ENCODE assay signal across 12 cellular contexts in genomic region chr10:86363833-86364511, GRCh38. TPM values are rescaled to one million over a fixed set of nuclear protein-coding genes. Genes with fewer than 3 reads are reported as not detected.
A peak's percentile ranks its signal among the peaks of the same experiment; 100 is the strongest.
DNase-seq lines count a peak whose midpoint lies in the region; TF ChIP-seq lines count a peak whose summit lies in the region.
"Had no signal": no experiment of that assay in that cellular context is flagged by ENCODE, and none has a peak within 500 bp of the region (broad histone marks: within the 10 kb centered on the region; RNA-seq: fewer than 3 reads in every experiment).

No MANE protein-coding gene starts in this region.

- WGBS in HUES64 = 28% methylated on average over 30 of the region's 30 CpGs
- WGBS in esophagus muscularis mucosa = 24% methylated on average over 9 of the region's 30 CpGs

- H3K9ac ChIP-seq in HUES64 (ENCODE audit: low read depth, low read length) (no peak overlapping the region), iPS-15b (ENCODE audit: low read depth, low read length) (no peak overlapping the region)

- no peak for TF ChIP-seq EP300 in esophagus muscularis mucosa (IDR thresholded peaks at IDR 0.05)

- H3K4me1 ChIP-seq in HUES64 (ENCODE audit: insufficient read depth, low read length) (0 out of 2 replicates have a peak, but pooled peaks cover 6% of the 10 kb centered on the region), iPS-15b (ENCODE audit: control insufficient read depth, insufficient read depth, low read length) (peaks cover 2% of the 10 kb centered on the region), esophagus muscularis mucosa (peaks cover 33 to 53% (median 46%) of the 10 kb centered on the region in 4 donors)

- H3K4me3 ChIP-seq in HUES64 (ENCODE audit: low read length) (peak overlapping the region; percentile 55), iPS-15b (ENCODE audit: low read depth, low read length) (peak overlapping the region; percentile 63), esophagus muscularis mucosa (peak overlapping the region in 2 of 4 donors; percentile 24 to 31)

- no peak overlapping the region for H3K27ac ChIP-seq in HUES64 (ENCODE audit: low read depth, low read length)
- H3K27ac ChIP-seq in esophagus muscularis mucosa (replicated peaks in 1 of 4) = no peak overlapping the region
- H3K27ac ChIP-seq: gastroesophageal sphincter, transverse colon had no signal

- no peak for TF ChIP-seq POLR2A in esophagus muscularis mucosa (IDR thresholded peaks at IDR 0.05; ENCODE audit: low read depth)

- DNase-seq in activated CD4-positive, CD25-positive, alpha-beta regulatory T cell treated with anti-CD3 and anti-CD28 coated beads, Interleukin-2, amount 50 U/mL, for 72 hours = peak; percentile 33
- no peak for DNase-seq in activated CD4-positive, CD25-positive, alpha-beta regulatory T cell (lab: John Stamatoyannopoulos, UW)
- peak; percentile 58 for DNase-seq in retina
- no peak for DNase-seq in NCI-H2171 (lab: John Stamatoyannopoulos, UW)
- DNase-seq in esophagus muscularis mucosa (ENCODE audit: extremely low spot score) = no peak
- DNase-seq in AML-193 (lab: John Stamatoyannopoulos, UW) = no peak
- DNase-seq: SW 1271, transverse colon had no signal

- no peaks in the 10 kb centered on the region for H3K9me3 ChIP-seq in HUES64 (ENCODE audit: insufficient read depth, low read depth, low read length)
- no peaks in the 10 kb centered on the region for H3K9me3 ChIP-seq in iPS-15b (ENCODE audit: control insufficient read depth, insufficient read depth, low read length)
- no peaks in the 10 kb centered on the region for H3K9me3 ChIP-seq in esophagus muscularis mucosa
- H3K9me3 ChIP-seq: gastroesophageal sphincter, transverse colon had no signal

- no peak for TF ChIP-seq CTCF in esophagus muscularis mucosa (IDR thresholded peaks at IDR 0.05)

- intact Hi-C loops in esophagus muscularis mucosa (cut with DNase I) = no loop called here

- H3K36me3 ChIP-seq in HUES64 (ENCODE audit: insufficient read depth, low read length) (no peaks in the 10 kb centered on the region), iPS-15b (ENCODE audit: control insufficient read depth, insufficient read depth, low read length) (no peaks in the 10 kb centered on the region), esophagus muscularis mucosa (no peaks in the 10 kb centered on the region)
- H3K36me3 ChIP-seq: gastroesophageal sphincter, transverse colon had no signal

- H3K27me3 ChIP-seq in HUES64 (ENCODE audit: insufficient read depth, low read length) (peaks cover 91% of the 10 kb centered on the region), iPS-15b (ENCODE audit: control insufficient read depth, insufficient read depth, low read length) (peaks cover 78% of the 10 kb centered on the region), esophagus muscularis mucosa (peaks cover 10 to 67% (median 38%) of the 10 kb centered on the region in 4 donors)

RNA-seq across cellular contexts. Expression of gene GRID1, which starts 2.6 kb away (rescaled TPM):
- polyA plus RNA-seq in HUES64 (2013, experiment 1 of 2) = 0.40 TPM
- polyA plus RNA-seq in HUES64 (2013, experiment 2 of 2) = 0.19 TPM
- 1 to 10 TPM in 2 of 4 donors, under 1 TPM in 2; under 0.01 to 1.3 (median 1.1) TPM for total RNA-seq in esophagus muscularis mucosa
- polyA plus RNA-seq: AG04450 had no signal

Comparison
In these comparisons a context has a peak if more than half of its experiments do, and no peak if none do; other contexts are left out.
1. DNase-seq: peak in activated CD4-positive, CD25-positive, alpha-beta regulatory T cell treated with anti-CD3 and anti-CD28 coated beads, Interleukin-2, amount 50 U/mL, for 72 hours (single experiment) and retina (single experiment); none in activated CD4-positive, CD25-positive, alpha-beta regulatory T cell (0 of 4), NCI-H2171 (single experiment), esophagus muscularis mucosa (single experiment) and AML-193 (0 of 2).